Comparison of ENCODE assay signal across 20 cellular contexts in genomic region chr14:75533791-75534190, GRCh38. TPM values are rescaled to one million over a fixed set of nuclear protein-coding genes. Genes with fewer than 3 reads are reported as not detected.
DNase-seq lines count a peak whose midpoint lies in the region; ATAC-seq and TF ChIP-seq lines count a peak whose summit lies in the region.
"Had no signal": no experiment of that assay in that cellular context is flagged by ENCODE, and none has a peak within 500 bp of the region (broad histone marks: within the 10 kb centered on the region; RNA-seq: fewer than 3 reads in every experiment).

No MANE protein-coding gene starts in this region.

- in situ Hi-C loops in gastrocnemius medialis (cut with MboI; ENCODE audit: low sequenced_read_pairs in 4 of 4) (no loop called here), GM13976 (cut with MboI; ENCODE audit: low sequenced_read_pairs, unreplicated experiment) (no loop called here)

- H3K27ac Mint-ChIP-seq in activated T-helper 2 cell treated with anti-CD3 and anti-CD28 coated beads, Interferon-gamma antibody, Interleukin-2, Interleukin-4, amounts not matched to agents 10 μg/mL and 5 μg/mL and 100 μg/mL, durations not matched to agents 14 hours and 24 hours and 36 hours: peak overlapping the region; percentile 10
- H3K27ac Mint-ChIP-seq: brain had no signal

- H3K9me3 Mint-ChIP-seq in activated T-cell treated with anti-CD3 and anti-CD28 coated beads, Interleukin-2, amount 50 U/mL, for 4 hours: no peaks in the 10 kb centered on the region
- no peaks in the 10 kb centered on the region for H3K9me3 Mint-ChIP-seq in activated T-helper 2 cell treated with anti-CD3 and anti-CD28 coated beads, Interferon-gamma antibody, Interleukin-2, Interleukin-4, amounts not matched to agents 10 μg/mL and 5 μg/mL and 100 μg/mL, durations not matched to agents 14 hours and 24 hours and 36 hours
- H3K9me3 Mint-ChIP-seq: brain, neural crest cell had no signal

- peak overlapping the region; percentile 86 to 97 (median 94) for H3K27ac ChIP-seq in gastrocnemius medialis
- H3K27ac ChIP-seq: esophagus muscularis mucosa, SK-N-MC had no signal

- TF ChIP-seq CTCF in gastrocnemius medialis (IDR thresholded peaks at IDR 0.05 in 4 of 5, conservative IDR thresholded peaks at IDR 0.05 in 1 of 5): no peak
- TF ChIP-seq CTCF in GM13976 (IDR thresholded peaks at IDR 0.05; ENCODE audit: borderline replicate concordance, control extremely low read depth, extremely low read depth, insufficient read depth, missing control alignments): no peak

- no peak for ATAC-seq in activated T-cell treated with anti-CD3 and anti-CD28 coated beads, Interleukin-2, amount 50 U/mL, for 4 hours
- no peak for ATAC-seq in gastrocnemius medialis
- no peak for ATAC-seq in Right ventricle myocardium superior (ENCODE audit: poor library complexity)
- ATAC-seq: HCT116 had no signal

- no peak for TF ChIP-seq POLR2A in gastrocnemius medialis (IDR thresholded peaks at IDR 0.05)

- H3K9me3 ChIP-seq in gastrocnemius medialis: no peaks in the 10 kb centered on the region
- H3K9me3 ChIP-seq: esophagus muscularis mucosa had no signal

- peak overlapping the region; percentile 29 for H3K4me3 Mint-ChIP-seq in activated T-cell treated with anti-CD3 and anti-CD28 coated beads, Interleukin-2, amount 50 U/mL, for 4 hours
- H3K4me3 Mint-ChIP-seq in activated T-helper 2 cell treated with anti-CD3 and anti-CD28 coated beads, Interferon-gamma antibody, Interleukin-2, Interleukin-4, amounts not matched to agents 10 μg/mL and 5 μg/mL and 100 μg/mL, durations not matched to agents 14 hours and 24 hours and 36 hours (ENCODE audit: low read depth): no peak overlapping the region
- H3K4me3 Mint-ChIP-seq: brain, neural crest cell had no signal

- H3K27me3 ChIP-seq in gastrocnemius medialis: no peaks in the 10 kb centered on the region
- H3K27me3 ChIP-seq: esophagus muscularis mucosa had no signal

- no peaks in the 10 kb centered on the region for H3K36me3 ChIP-seq in gastrocnemius medialis
- H3K36me3 ChIP-seq: esophagus muscularis mucosa had no signal

- no peak overlapping the region for H3K4me3 ChIP-seq in gastrocnemius medialis
- H3K4me3 ChIP-seq: esophagus muscularis mucosa, SK-N-MC had no signal

- H3K4me1 Mint-ChIP-seq in activated T-cell treated with anti-CD3 and anti-CD28 coated beads, Interleukin-2, amount 50 U/mL, for 4 hours (ENCODE audit: low read depth): peaks cover 64% of the 10 kb centered on the region
- peaks cover 51% of the 10 kb centered on the region for H3K4me1 Mint-ChIP-seq in activated T-helper 2 cell treated with anti-CD3 and anti-CD28 coated beads, Interferon-gamma antibody, Interleukin-2, Interleukin-4, amounts not matched to agents 10 μg/mL and 5 μg/mL and 100 μg/mL, durations not matched to agents 14 hours and 24 hours and 36 hours (ENCODE audit: low read depth)
- H3K4me1 Mint-ChIP-seq: brain had no signal

- no peaks in the 10 kb centered on the region for H3K27me3 Mint-ChIP-seq in activated T-cell treated with anti-CD3 and anti-CD28 coated beads, Interleukin-2, amount 50 U/mL, for 4 hours (ENCODE audit: low read depth)
- H3K27me3 Mint-ChIP-seq in activated T-helper 2 cell treated with anti-CD3 and anti-CD28 coated beads, Interferon-gamma antibody, Interleukin-2, Interleukin-4, amounts not matched to agents 10 μg/mL and 5 μg/mL and 100 μg/mL, durations not matched to agents 14 hours and 24 hours and 36 hours (ENCODE audit: low read depth): no peaks in the 10 kb centered on the region

- intact Hi-C loops in activated T-helper 2 cell treated with anti-CD3 and anti-CD28 coated beads, Interferon-gamma antibody, Interleukin-2, Interleukin-4, amounts not matched to agents 10 μg/mL and 5 μg/mL and 100 μg/mL, durations not matched to agents 14 hours and 24 hours and 36 hours (cut with micrococcal nuclease): no loop called here
- intact Hi-C loops in gastrocnemius medialis (cut with DNase I; ENCODE audit: low total_unique reads) (loop anchor here (2.0 kb wide), 1 partner anchor 27 kb away; no protein-coding TSS in a partner anchor), Right ventricle myocardium superior (cut with DNase I) (no loop called here)

- DNase-seq in activated T-cell treated with anti-CD3 and anti-CD28 coated beads, Interleukin-2, amount 50 U/mL, for 4 hours: no peak
- DNase-seq in activated T-cell treated with anti-CD3 and anti-CD28 coated beads, Interleukin-2, amount 50 U/mL, for 1 hour: no peak
- DNase-seq in DMS79 treated with DMSO at 0.1 percent for 48 hours (lab: John Stamatoyannopoulos, UW) (peak; percentile 44), gastrocnemius medialis (no peak), globus pallidus (ENCODE audit: low spot score) (no peak), GM13976 (ENCODE audit: low spot score) (no peak), Right ventricle myocardium superior (no peak)
- DNase-seq in activated T-helper 2 cell treated with anti-CD3 and anti-CD28 coated beads, Interferon-gamma antibody, Interleukin-2, Interleukin-4, amounts not matched to agents 10 μg/mL and 5 μg/mL and 100 μg/mL, durations not matched to agents 14 hours and 24 hours and 36 hours (ENCODE audit: low spot score): no peak
- DNase-seq: activated naive CD4-positive, alpha-beta T cell treated with Interleukin-2 at 50 U/mL for 16 hours; AML-193; dermis blood vessel endothelial cell; DMS153; NCI-H1694; NCI-H69 had no signal

- H3K4me1 ChIP-seq in gastrocnemius medialis: peaks cover 21 to 28% of the 10 kb centered on the region in 2 donors
- H3K4me1 ChIP-seq: esophagus muscularis mucosa had no signal

- H3K36me3 Mint-ChIP-seq in activated T-cell treated with anti-CD3 and anti-CD28 coated beads, Interleukin-2, amount 50 U/mL, for 4 hours (ENCODE audit: insufficient read depth): peaks cover 60% of the 10 kb centered on the region
- H3K36me3 Mint-ChIP-seq in activated T-helper 2 cell treated with anti-CD3 and anti-CD28 coated beads, Interferon-gamma antibody, Interleukin-2, Interleukin-4, amounts not matched to agents 10 μg/mL and 5 μg/mL and 100 μg/mL, durations not matched to agents 14 hours and 24 hours and 36 hours (ENCODE audit: low read depth): peaks cover 74% of the 10 kb centered on the region
- H3K36me3 Mint-ChIP-seq: brain had no signal

RNA-seq across cellular contexts. Expression of gene BATF, which starts 11.5 kb away (rescaled TPM):
- total RNA-seq in activated T-cell treated with anti-CD3 and anti-CD28 coated beads, Interleukin-2, amount 50 U/mL, for 4 hours: 100 to 1,000 TPM; 186 to 193 (median 191) TPM
- total RNA-seq in activated T-helper 2 cell treated with anti-CD3 and anti-CD28 coated beads, Interferon-gamma antibody, Interleukin-2, Interleukin-4, amounts not matched to agents 10 μg/mL and 5 μg/mL and 100 μg/mL, durations not matched to agents 14 hours and 24 hours and 36 hours: 152 and 154 TPM in 2 replicates
- 1 to 10 TPM in 2 of 4 donors, under 1 TPM in 2; 0.36 to 5.2 (median 1.1) TPM for total RNA-seq in gastrocnemius medialis
- total RNA-seq in Right ventricle myocardium superior: 0.62 TPM
- total RNA-seq: neural crest cell, renal cortical epithelial cell had no signal

RNA-seq across cellular contexts. Expression of gene FLVCR2, which starts 44.6 kb away (rescaled TPM):
- 1 to 10 TPM; 1.5 to 5.3 (median 3.3) TPM for total RNA-seq in activated T-cell treated with anti-CD3 and anti-CD28 coated beads, Interleukin-2, amount 50 U/mL, for 4 hours
- total RNA-seq in activated T-helper 2 cell treated with anti-CD3 and anti-CD28 coated beads, Interferon-gamma antibody, Interleukin-2, Interleukin-4, amounts not matched to agents 10 μg/mL and 5 μg/mL and 100 μg/mL, durations not matched to agents 14 hours and 24 hours and 36 hours: 3.2 and 5.9 TPM in 2 replicates
- total RNA-seq in gastrocnemius medialis: 10 to 100 TPM in 3 of 4 donors, 1 to 10 TPM in 1; 5.1 to 65.5 (median 14.5) TPM
- total RNA-seq in Right ventricle myocardium superior: 2.1 TPM

Comparison
In these comparisons a context has a peak if more than half of its experiments do, and no peak if none do; other contexts are left out.
1. RNA of gene BATF, which starts 11.5 kb away (total RNA-seq): 186 to 193 TPM in activated T-cell treated with anti-CD3 and anti-CD28 coated beads, Interleukin-2, amount 50 U/mL, for 4 hours and 152 to 154 TPM in activated T-helper 2 cell treated with anti-CD3 and anti-CD28 coated beads, Interferon-gamma antibody, Interleukin-2, Interleukin-4, amounts not matched to agents 10 μg/mL and 5 μg/mL and 100 μg/mL, durations not matched to agents 14 hours and 24 hours and 36 hours; 0.36 to 5.2 TPM in gastrocnemius medialis and 0.62 TPM in Right ventricle myocardium superior (single experiment); every median in the first group is over 10 times any median in the second.